ENCODE assay signal across 12 cellular contexts in genomic region chr5:150053231-150053626, GRCh38. TPM values are rescaled to one million over a fixed set of nuclear protein-coding genes. Genes with fewer than 3 reads are reported as not detected.
A peak's percentile ranks its signal among the peaks of the same experiment; 100 is the strongest.
DNase-seq lines count a peak whose midpoint lies in the region; ATAC-seq and TF ChIP-seq lines count a peak whose summit lies in the region.
"Had no signal": no experiment of that assay in that cellular context is flagged by ENCODE, and none has a peak within 500 bp of the region (broad histone marks: within the 10 kb centered on the region; RNA-seq: fewer than 3 reads in every experiment).

No MANE protein-coding gene starts in this region.

- H3K4me3 ChIP-seq in AG10803 (ENCODE audit: low read length): no peak overlapping the region
- no peak overlapping the region for H3K4me3 ChIP-seq in HL-60 (replicated peaks; ENCODE audit: insufficient read depth, low read length)
- no peak overlapping the region for H3K4me3 ChIP-seq in CD4-positive, alpha-beta memory T cell (ENCODE audit: low read length in 2 of 2)
- H3K4me3 ChIP-seq: right lobe of liver had no signal

- no peaks in the 10 kb centered on the region for H3K9me3 Mint-ChIP-seq in activated T-helper 17 cell treated with anti-CD3 and anti-CD28 coated beads, Interleukin-2, amount 50 U/mL, for 72 hours
- no peaks in the 10 kb centered on the region for H3K9me3 Mint-ChIP-seq in CD4-positive, alpha-beta memory T cell

- no peaks in the 10 kb centered on the region for H3K27me3 Mint-ChIP-seq in activated T-helper 17 cell treated with anti-CD3 and anti-CD28 coated beads, Interleukin-2, amount 50 U/mL, for 72 hours
- no peaks in the 10 kb centered on the region for H3K27me3 Mint-ChIP-seq in CD4-positive, alpha-beta memory T cell

- H3K27ac ChIP-seq in HL-60 (replicated peaks): no peak overlapping the region
- no peak overlapping the region for H3K27ac ChIP-seq in CD4-positive, alpha-beta memory T cell (ENCODE audit: low read depth, low read length)
- H3K27ac ChIP-seq: right lobe of liver had no signal

- CTCF ChIA-PET in CD4-positive, alpha-beta memory T cell (lab: Charles Lee; ENCODE audit: partially characterized antibody): no interaction called here

- no peaks in the 10 kb centered on the region for H3K27me3 ChIP-seq in HL-60 (ENCODE audit: insufficient read depth, poor library complexity, severe bottlenecking)
- no peaks in the 10 kb centered on the region for H3K27me3 ChIP-seq in CD4-positive, alpha-beta memory T cell (ENCODE audit: insufficient read depth, low read length)
- H3K27me3 ChIP-seq: right lobe of liver had no signal

- no peaks in the 10 kb centered on the region for H3K4me1 Mint-ChIP-seq in activated T-helper 17 cell treated with anti-CD3 and anti-CD28 coated beads, Interleukin-2, amount 50 U/mL, for 72 hours
- H3K4me1 Mint-ChIP-seq in CD4-positive, alpha-beta memory T cell: peaks cover 0 to 2% (median under 1%) of the 10 kb centered on the region in 4 donors

- H3K36me3 ChIP-seq in CD4-positive, alpha-beta memory T cell (ENCODE audit: insufficient read depth, low read length): peaks cover 51% of the 10 kb centered on the region

- DNase-seq in AG10803 (ENCODE audit: low read depth) (peak; percentile 70), HL-60 (ENCODE audit: low read depth in 1 of 2, low spot score in 1 of 2) (peak; percentile 37 to 66), iris pigment epithelial cell (ENCODE audit: low read depth) (peak; percentile 83)
- DNase-seq in CD4-positive, alpha-beta memory T cell: no peak
- no peak for DNase-seq in effector CD4-positive, alpha-beta T cell
- DNase-seq: left cardiac atrium, right lobe of liver had no signal

- POLR2A ChIA-PET in CD4-positive, alpha-beta memory T cell (lab: Charles Lee; ENCODE audit: partially characterized antibody): no interaction called here

- H3K4me1 ChIP-seq in CD4-positive, alpha-beta memory T cell (ENCODE audit: insufficient read depth, low read length): no peaks in the 10 kb centered on the region
- H3K4me1 ChIP-seq: right lobe of liver had no signal

- H3K9me3 ChIP-seq in CD4-positive, alpha-beta memory T cell (ENCODE audit: control insufficient read depth in 1 of 2, low read length in 2 of 2): no peaks in the 10 kb centered on the region
- H3K9me3 ChIP-seq: right lobe of liver had no signal

- H3K27ac Mint-ChIP-seq in activated T-helper 17 cell treated with anti-CD3 and anti-CD28 coated beads, Interleukin-2, amount 50 U/mL, for 72 hours: no peak overlapping the region
- H3K27ac Mint-ChIP-seq in CD4-positive, alpha-beta memory T cell: peak overlapping the region in 2 of 7 donors; percentile 12 to 60

- no peak for TF ChIP-seq CTCF in AG10803 (conservative IDR thresholded peaks at IDR 0.05; ENCODE audit: low read length)
- no peak for TF ChIP-seq CTCF in HL-60 (IDR thresholded peaks at IDR 0.05; ENCODE audit: insufficient read depth, low read length)

- intact Hi-C loops in CD4-positive, alpha-beta memory T cell (cut with micrococcal nuclease): no loop called here

- H3K36me3 Mint-ChIP-seq in activated T-helper 17 cell treated with anti-CD3 and anti-CD28 coated beads, Interleukin-2, amount 50 U/mL, for 72 hours (ENCODE audit: low read depth): peaks cover 63% of the 10 kb centered on the region
- H3K36me3 Mint-ChIP-seq in CD4-positive, alpha-beta memory T cell: peaks cover 47 to 72% of the 10 kb centered on the region in 2 donors

- peak; percentile 54 for ATAC-seq in activated T-helper 17 cell treated with anti-CD3 and anti-CD28 coated beads, Interleukin-2, amount 50 U/mL, for 72 hours (replicated peaks)
- ATAC-seq in GM19328 (IDR thresholded peaks at IDR 0.05; ENCODE audit: unreplicated experiment): no peak
- ATAC-seq in HG03432 (IDR thresholded peaks at IDR 0.05; ENCODE audit: unreplicated experiment): no peak
- ATAC-seq: activated CD4-positive, CD25-positive, alpha-beta regulatory T cell treated with anti-CD3 and anti-CD28 coated beads, Interleukin-2, amount 50 U/mL, for 24 hours had no signal

- no peak overlapping the region for H3K4me3 Mint-ChIP-seq in activated T-helper 17 cell treated with anti-CD3 and anti-CD28 coated beads, Interleukin-2, amount 50 U/mL, for 72 hours
- H3K4me3 Mint-ChIP-seq in CD4-positive, alpha-beta memory T cell: no peak overlapping the region

RNA-seq across cellular contexts. Expression of gene CSF1R, which starts 33.1 kb away (rescaled TPM):
- 1 to 10 TPM in 1 of 2 donors, under 1 TPM in 1; 0.87 to 2.8 TPM for total RNA-seq in activated T-helper 17 cell treated with anti-CD3 and anti-CD28 coated beads, Interleukin-2, amount 50 U/mL, for 72 hours
- total RNA-seq in CD4-positive, alpha-beta memory T cell: 1 to 10 TPM; 2.4 to 2.9 TPM
- under 1 TPM; 0.04 to 0.23 TPM for polyA plus RNA-seq in CD4-positive, alpha-beta memory T cell
- total RNA-seq: NCI-H460 had no signal

RNA-seq across cellular contexts. Expression of gene HMGXB3, which starts 52.7 kb away (rescaled TPM):
- 10 to 100 TPM; 28.2 to 42.6 TPM for total RNA-seq in activated T-helper 17 cell treated with anti-CD3 and anti-CD28 coated beads, Interleukin-2, amount 50 U/mL, for 72 hours
- total RNA-seq in CD4-positive, alpha-beta memory T cell: 10 to 100 TPM; 35.3 to 35.4 TPM
- polyA plus RNA-seq in CD4-positive, alpha-beta memory T cell: 10 to 100 TPM in 1 of 2 donors, 1 to 10 TPM in 1; 8.5 to 14.6 TPM

RNA-seq across cellular contexts. Expression of gene TIGD6, which starts 52.8 kb away (rescaled TPM):
- 1 to 10 TPM; 2.4 to 3.3 TPM for total RNA-seq in activated T-helper 17 cell treated with anti-CD3 and anti-CD28 coated beads, Interleukin-2, amount 50 U/mL, for 72 hours
- 1 to 10 TPM; 5.8 to 6.8 TPM for total RNA-seq in CD4-positive, alpha-beta memory T cell
- 1 to 10 TPM; 1.3 TPM for polyA plus RNA-seq in CD4-positive, alpha-beta memory T cell

Comparison
In these comparisons a context has a peak if more than half of its experiments do, and no peak if none do; other contexts are left out.
1. DNase-seq: peak in AG10803 (single experiment), HL-60 (2 of 2) and iris pigment epithelial cell (single experiment); none in CD4-positive, alpha-beta memory T cell (0 of 5) and effector CD4-positive, alpha-beta T cell (single experiment).